ENCODE assay signal across 8 cellular contexts in genomic region chr5:180208435-180209081, GRCh38. TPM values are rescaled to one million over a fixed set of nuclear protein-coding genes. Genes with fewer than 3 reads are reported as not detected.
A peak's percentile ranks its signal among the peaks of the same experiment; 100 is the strongest.
DNase-seq lines count a peak whose midpoint lies in the region; ATAC-seq and TF ChIP-seq lines count a peak whose summit lies in the region.

No MANE protein-coding gene starts in this region.

- ATAC-seq in HG02840 (IDR thresholded peaks at IDR 0.05; ENCODE audit: low FRiP score, unreplicated experiment): no peak

- no peak for TF ChIP-seq POLR2A in testis (IDR thresholded peaks at IDR 0.05)

- H3K9me3 ChIP-seq in HUES6 (ENCODE audit: control insufficient read depth, insufficient read depth, low read depth, low read length) (no peaks in the 10 kb centered on the region), adipocyte (ENCODE audit: control insufficient read depth, low read length) (no peaks in the 10 kb centered on the region), testis (no peaks in the 10 kb centered on the region)

- H3K27ac ChIP-seq in HUES6 (ENCODE audit: low read depth, low read length) (no peak overlapping the region), testis (no peak overlapping the region)

- no peak overlapping the region for H3K27ac Mint-ChIP-seq in immature natural killer cell

- 3 to 5% methylated on average over 30 to 35 of the region's 65 CpGs for WGBS in testis, 2 donors

- peaks cover 10 to 29% (median 23%) of the 10 kb centered on the region in 3 donors for H3K27me3 Mint-ChIP-seq in immature natural killer cell (ENCODE audit: low read depth in 3 of 3)

- H3K4me1 Mint-ChIP-seq in immature natural killer cell: peaks cover 0 to 7% of the 10 kb centered on the region in 2 donors

- peak; percentile 4 for DNase-seq in stimulated activated CD8-positive, alpha-beta memory T cell treated with anti-CD3 and anti-CD28 coated beads, Interleukin-4, amount 100 ng/mL, for 24 hours (ENCODE audit: low read depth)
- DNase-seq in stimulated activated CD8-positive, alpha-beta memory T cell treated with anti-CD3 and anti-CD28 coated beads, Interleukin-4, amount 100 ng/mL, for 48 hours: no peak
- DNase-seq in adipocyte (ENCODE audit: low read depth) (peak; percentile 3), immature natural killer cell (no peak), testis (no peak), hepatic stellate cell (ENCODE audit: low spot score) (no peak)

- peak overlapping the region; percentile 52 to 73 (median 63) for H3K4me3 Mint-ChIP-seq in immature natural killer cell

- intact Hi-C loops in testis (cut with DNase I; ENCODE audit: low total_unique reads): loop anchor here (5.0 kb wide), 1 partner anchor 396 kb away; no protein-coding TSS in a partner anchor

- H3K9ac ChIP-seq in HUES6 (ENCODE audit: low read length): no peak overlapping the region
- H3K9ac ChIP-seq in adipocyte (ENCODE audit: low read length): no peak overlapping the region

- H3K27me3 ChIP-seq in HUES6 (ENCODE audit: control insufficient read depth, insufficient read depth, low read length): peaks cover 43% of the 10 kb centered on the region
- H3K27me3 ChIP-seq in adipocyte (replicated peaks; ENCODE audit: control insufficient read depth, insufficient read depth, low read length): peaks cover 40% of the 10 kb centered on the region
- no peaks in the 10 kb centered on the region for H3K27me3 ChIP-seq in testis

- H3K4me1 ChIP-seq in HUES6 (ENCODE audit: control insufficient read depth, insufficient read depth, low read length) (peaks cover 7% of the 10 kb centered on the region), adipocyte (ENCODE audit: control insufficient read depth, insufficient read depth, low read length) (no peaks in the 10 kb centered on the region), testis (peaks cover 4% of the 10 kb centered on the region)

- no peaks in the 10 kb centered on the region for H3K36me3 Mint-ChIP-seq in immature natural killer cell

- H3K36me3 ChIP-seq in HUES6 (ENCODE audit: control insufficient read depth, insufficient read depth, low read length) (no peaks in the 10 kb centered on the region), adipocyte (ENCODE audit: control insufficient read depth, insufficient read depth, low read length, severe bottlenecking) (no peaks in the 10 kb centered on the region), testis (ENCODE audit: low read depth, missing control alignments) (no peaks in the 10 kb centered on the region)

- TF ChIP-seq CTCF in testis (IDR thresholded peaks at IDR 0.05): peak in 1 of 3 experiments; percentile 11

- H3K4me3 ChIP-seq in HUES6 (ENCODE audit: low read depth, low read length) (peak overlapping the region; percentile 50), adipocyte (ENCODE audit: low read length) (peak overlapping the region; percentile 5), testis (peak overlapping the region; percentile 15 to 29)

- peaks cover 0 to 2% (median 0%) of the 10 kb centered on the region in 6 donors for H3K9me3 Mint-ChIP-seq in immature natural killer cell

RNA-seq across cellular contexts. Expression of gene RASGEF1C, which starts 0.5 kb away (rescaled TPM):
- polyA plus RNA-seq in immature natural killer cell (not detected), testis (ENCODE audit: insufficient read depth, low read depth, low replicate concordance) (19.0 TPM)
- 1 to 10 TPM; 8.0 to 8.5 TPM for total RNA-seq in testis

Comparison
In these comparisons a context has a peak if more than half of its experiments do, and no peak if none do; other contexts are left out.
1. DNase-seq: peak in stimulated activated CD8-positive, alpha-beta memory T cell treated with anti-CD3 and anti-CD28 coated beads, Interleukin-4, amount 100 ng/mL, for 24 hours (single experiment) and adipocyte (single experiment); none in stimulated activated CD8-positive, alpha-beta memory T cell treated with anti-CD3 and anti-CD28 coated beads, Interleukin-4, amount 100 ng/mL, for 48 hours (single experiment), immature natural killer cell (0 of 3), testis (single experiment) and hepatic stellate cell (single experiment).
2. RNA of gene RASGEF1C, which starts 0.5 kb away (polyA plus RNA-seq): 19.0 TPM in testis (single experiment); not detected in immature natural killer cell; every median in the first group is over 10 times any median in the second.
3. Peak in every context shown above with its lines, with median percentiles within 50 percentile points of each other: H3K4me3 ChIP-seq.